9 cellular contexts compared by ENCODE assay signal in genomic region chr11:119318240-119319135, GRCh38. TPM values are rescaled to one million over a fixed set of nuclear protein-coding genes. Genes with fewer than 3 reads are reported as not detected.
DNase-seq lines count a peak whose midpoint lies in the region; ATAC-seq and TF ChIP-seq lines count a peak whose summit lies in the region.
"Had no signal": no experiment of that assay in that cellular context is flagged by ENCODE, and none has a peak within 500 bp of the region (broad histone marks: within the 10 kb centered on the region; RNA-seq: fewer than 3 reads in every experiment).

No MANE protein-coding gene starts in this region.

- peak overlapping the region; percentile 56 for H3K27ac Mint-ChIP-seq in memory B cell

- H3K27ac ChIP-seq in breast epithelium: peak overlapping the region; percentile 90 to 96
- H3K27ac ChIP-seq in aorta (ENCODE audit: low read depth in 1 of 2, low read length in 2 of 2): peak overlapping the region; percentile 63 to 97
- H3K27ac ChIP-seq: KMS-11 had no signal

- ATAC-seq in memory B cell (ENCODE audit: low read depth) (peak; percentile 57), aorta (ENCODE audit: low FRiP score) (no peak), GM21526 (IDR thresholded peaks at IDR 0.05; ENCODE audit: low FRiP score, unreplicated experiment) (no peak), HG02840 (IDR thresholded peaks at IDR 0.05; ENCODE audit: low FRiP score, unreplicated experiment) (no peak)

- no peak for TF ChIP-seq CTCF in GM10266 (IDR thresholded peaks at IDR 0.05; ENCODE audit: control insufficient read depth, insufficient read depth, low read depth, missing control alignments)
- no peak for TF ChIP-seq CTCF in breast epithelium (IDR thresholded peaks at IDR 0.05)

- 11 to 19% methylated on average over 22 of the region's 22 CpGs for WGBS in aorta, 2 donors

- H3K4me1 Mint-ChIP-seq in memory B cell: peaks cover 31% of the 10 kb centered on the region

- H3K27me3 ChIP-seq in breast epithelium (peaks cover 0 to 3% of the 10 kb centered on the region in 2 donors), aorta (ENCODE audit: control insufficient read depth in 1 of 2, insufficient read depth in 2 of 2, low read length in 1 of 2) (no peaks in the 10 kb centered on the region)

- H3K27me3 Mint-ChIP-seq in memory B cell: peaks cover 18% of the 10 kb centered on the region

- H3K36me3 Mint-ChIP-seq in memory B cell: no peaks in the 10 kb centered on the region

- no peaks in the 10 kb centered on the region for H3K9me3 Mint-ChIP-seq in memory B cell

- DNase-seq in GM10266 (ENCODE audit: extremely low spot score): peak; percentile 93
- DNase-seq in NAMALWA (ENCODE audit: low spot score): peak; percentile 34
- peak in 1 of 2 donors; percentile 79 for DNase-seq in breast epithelium (ENCODE audit: low spot score in 2 of 2)
- no peak for DNase-seq in memory B cell (ENCODE audit: low spot score in 2 of 2)
- peak in 1 of 2 donors; percentile 80 for DNase-seq in aorta
- no peak for DNase-seq in ureter (ENCODE audit: low spot score)

- H3K4me3 Mint-ChIP-seq in memory B cell: peak overlapping the region; percentile 73

- H3K9me3 ChIP-seq in breast epithelium: no peaks in the 10 kb centered on the region
- H3K9me3 ChIP-seq in aorta (ENCODE audit: control insufficient read depth, low read length): no peaks in the 10 kb centered on the region

- intact Hi-C loops in breast epithelium (cut with DNase I; ENCODE audit: low total_unique reads): loop anchor here (1.0 kb wide), 1 partner anchor 20 kb away; no protein-coding TSS in a partner anchor
- intact Hi-C loops in aorta (cut with DNase I): no loop called here

- H3K36me3 ChIP-seq in breast epithelium (no peaks in the 10 kb centered on the region), aorta (ENCODE audit: control insufficient read depth in 1 of 2, insufficient read depth in 2 of 2, low read length in 1 of 2) (peaks cover 0 to 5% of the 10 kb centered on the region in 2 donors)

- peak overlapping the region in 2 of 3 donors; percentile 7 to 81 for H3K4me3 ChIP-seq in breast epithelium
- H3K4me3 ChIP-seq in aorta (ENCODE audit: low read length in 2 of 2): no peak overlapping the region

- no peak for TF ChIP-seq POLR2A in breast epithelium (IDR thresholded peaks at IDR 0.05)

- H3K4me1 ChIP-seq in breast epithelium (peaks cover 5 to 15% of the 10 kb centered on the region in 2 donors), aorta (ENCODE audit: control insufficient read depth in 1 of 2, insufficient read depth in 2 of 2, low read length in 2 of 2) (no peaks in the 10 kb centered on the region)

RNA-seq across cellular contexts. Expression of gene MCAM, which starts 1.6 kb away (rescaled TPM):
- total RNA-seq in breast epithelium (1,000 to 10,000 TPM in 1 of 3 donors, 100 to 1,000 TPM in 2; 170 to 1,725 (median 408) TPM), aorta (1,000 to 10,000 TPM in 1 of 2 donors, 100 to 1,000 TPM in 1; 525 to 1,386 TPM), ureter (98.7 TPM)
- 100 to 1,000 TPM; 274 to 486 TPM for polyA plus RNA-seq in aorta

RNA-seq across cellular contexts. Expression of gene RNF26, which starts 15.8 kb away (rescaled TPM):
- total RNA-seq in breast epithelium: 10 to 100 TPM in 1 of 3 donors, 1 to 10 TPM in 2; 8.8 to 11.2 (median 9.7) TPM
- total RNA-seq in aorta: 10 to 100 TPM; 16.8 to 17.5 TPM
- polyA plus RNA-seq in aorta: 10 to 100 TPM in 1 of 2 donors, 1 to 10 TPM in 1; 9.4 to 16.5 TPM
- 23.1 TPM for total RNA-seq in ureter

RNA-seq across cellular contexts. Expression of gene C1QTNF5, which starts 22.2 kb away (rescaled TPM):
- total RNA-seq in breast epithelium (10 to 100 TPM; 14.3 to 55.0 (median 38.0) TPM), aorta (10 to 100 TPM; 42.4 to 88.2 TPM), ureter (14.6 TPM)
- polyA plus RNA-seq in aorta: 10 to 100 TPM; 19.1 to 22.3 TPM

RNA-seq across cellular contexts. Expression of gene MFRP, which starts 28.0 kb away (rescaled TPM):
- total RNA-seq in breast epithelium: under 1 TPM in 1 of 3 donors, not detected in 2; 0.16 TPM
- not detected for total RNA-seq in aorta
- polyA plus RNA-seq in aorta: not detected
- total RNA-seq in ureter: not detected

Comparison
In these comparisons a context has a peak if more than half of its experiments do, and no peak if none do; other contexts are left out.
1. DNase-seq: peak in GM10266 (single experiment) and NAMALWA (single experiment); none in memory B cell (0 of 2) and ureter (single experiment).
2. H3K4me3 ChIP-seq: peak in breast epithelium (2 of 3); none in aorta (0 of 2).